12 cellular contexts compared by ENCODE assay signal in genomic region chr3:52023860-52024764, GRCh38. TPM values are rescaled to one million over a fixed set of nuclear protein-coding genes. Genes with fewer than 3 reads are reported as not detected.
A peak's percentile ranks its signal among the peaks of the same experiment; 100 is the strongest.
DNase-seq lines count a peak whose midpoint lies in the region; ATAC-seq, FAIRE-seq and TF ChIP-seq lines count a peak whose summit lies in the region.
"Had no signal": no experiment of that assay in that cellular context is flagged by ENCODE, and none has a peak within 500 bp of the region (broad histone marks: within the 10 kb centered on the region; RNA-seq: fewer than 3 reads in every experiment).

No MANE protein-coding gene starts in this region.

- no peaks in the 10 kb centered on the region for H3K9me1 ChIP-seq in endothelial cell of umbilical vein (replicated peaks; ENCODE audit: control insufficient read depth, extremely low read depth, insufficient read depth, low read length)

- H3K4me1 ChIP-seq in BLaER1 (peaks cover 96% of the 10 kb centered on the region), endothelial cell of umbilical vein (ENCODE audit: control insufficient read depth, extremely low read depth, insufficient read depth, low read length) (peaks cover 3% of the 10 kb centered on the region), mesendoderm (ENCODE audit: control insufficient read depth, low read depth, low read length) (no peaks in the 10 kb centered on the region)

- peak overlapping the region; percentile 60 for H2AFZ ChIP-seq in endothelial cell of umbilical vein (ENCODE audit: low read depth, low read length)

- no peak overlapping the region for H2AK5ac ChIP-seq in mesendoderm (ENCODE audit: low read length)

- no TSS peak for BruUV-seq in endothelial cell of umbilical vein (replicated peaks; lab: Mats Ljungman, UMichigan)

- no peak overlapping the region for H2BK15ac ChIP-seq in mesendoderm (replicated peaks; ENCODE audit: low read depth)

- H2BK5ac ChIP-seq in mesendoderm (ENCODE audit: low read length) = no peak overlapping the region

- H3K4ac ChIP-seq in mesendoderm (ENCODE audit: low read depth, low read length) = no peak overlapping the region

- intact Hi-C loops in endothelial cell of umbilical vein (cut with micrococcal nuclease) = no loop called here

- dilution Hi-C loops in endothelial cell of umbilical vein (cut with MboI; ENCODE audit: extremely low pct_ligation_motif_present, low sequenced_read_pairs) = no loop called here

- H3K79me1 ChIP-seq in mesendoderm (ENCODE audit: low read length) = no peaks in the 10 kb centered on the region

- DNase-seq in GM19240 (ENCODE audit: insufficient read length, low spot score) (peak; percentile 55), endothelial cell of umbilical vein (ENCODE audit: low read depth, low spot score) (no peak), SW480 (ENCODE audit: low spot score) (no peak), mesendoderm (no peak)
- no peak for DNase-seq in effector CD4-positive, alpha-beta T cell
- DNase-seq: activated naive CD4-positive, alpha-beta T cell treated with anti-CD3 and anti-CD28 coated beads, Interleukin-2, amount 50 U/mL, for 16 hours; NCI-H226; stimulated activated naive CD8-positive, alpha-beta T cell treated with anti-CD3 and anti-CD28 coated beads, Interleukin-15, amount 100 ng/mL, for 72 hours had no signal

- whole genome bisulfite sequencing in mesendoderm (ENCODE audit: extremely low coverage, insufficient coverage, low lambda C conversion rate) = no CpG with 5 or more reads among the region's 8 CpGs

- H3K4me3 ChIP-seq in BLaER1 (peak overlapping the region; percentile 42; the same call in 1 of the 2 replicates), endothelial cell of umbilical vein (replicated peaks in 1 of 3; ENCODE audit: insufficient read depth in 1 of 3, low read depth in 1 of 3, low read length in 3 of 3) (no peak overlapping the region), mesendoderm (ENCODE audit: low read length) (no peak overlapping the region)

- H3K27me3 ChIP-seq in BLaER1 = no peaks in the 10 kb centered on the region
- H3K27me3 ChIP-seq in endothelial cell of umbilical vein (ENCODE audit: control insufficient read depth in 2 of 2, insufficient read depth in 2 of 2, low read length in 2 of 2) = no peaks in the 10 kb centered on the region
- no peaks in the 10 kb centered on the region for H3K27me3 ChIP-seq in mesendoderm (ENCODE audit: insufficient read depth, low read length, poor library complexity)

- no peak for TF ChIP-seq CTCF in endothelial cell of umbilical vein (IDR thresholded peaks at IDR 0.05; ENCODE audit: extremely low read depth in 1 of 2, insufficient read depth in 1 of 2, low read depth in 1 of 2, low read length in 2 of 2)

- H3K79me2 ChIP-seq in endothelial cell of umbilical vein (ENCODE audit: control insufficient read depth, insufficient read depth, low read length) = no peaks in the 10 kb centered on the region
- no peaks in the 10 kb centered on the region for H3K79me2 ChIP-seq in mesendoderm (ENCODE audit: control insufficient read depth, insufficient read depth, low read length)

- H3K23ac ChIP-seq in mesendoderm (ENCODE audit: low read length) = no peak overlapping the region

- peak overlapping the region; percentile 66 for H3K9ac ChIP-seq in BLaER1
- no peak overlapping the region for H3K9ac ChIP-seq in endothelial cell of umbilical vein (replicated peaks; ENCODE audit: extremely low read depth, insufficient read depth, low read length)
- H3K9ac ChIP-seq in mesendoderm (ENCODE audit: low read length) = no peak overlapping the region

- H3K36me3 ChIP-seq in BLaER1 (no peaks in the 10 kb centered on the region), endothelial cell of umbilical vein (ENCODE audit: control insufficient read depth in 2 of 2, extremely low read depth in 1 of 2, insufficient read depth in 2 of 2, low read length in 2 of 2) (no peaks in the 10 kb centered on the region), mesendoderm (ENCODE audit: control insufficient read depth, insufficient read depth, low read length) (no peaks in the 10 kb centered on the region)

- no peak overlapping the region for H3K56ac ChIP-seq in mesendoderm (ENCODE audit: low read length)

- H3K9me3 ChIP-seq in BLaER1 (no peaks in the 10 kb centered on the region), endothelial cell of umbilical vein (replicated peaks; ENCODE audit: control insufficient read depth, insufficient read depth, low read length) (no peaks in the 10 kb centered on the region)

- FAIRE-seq in endothelial cell of umbilical vein (lab: Jason Lieb, UNC) = no peak

- no peak overlapping the region for H4K5ac ChIP-seq in mesendoderm (ENCODE audit: low read length)

- ATAC-seq in HG03196 (IDR thresholded peaks at IDR 0.05; ENCODE audit: unreplicated experiment) = peak; percentile 66
- ATAC-seq in HG03439 (IDR thresholded peaks at IDR 0.05; ENCODE audit: unreplicated experiment) = no peak
- ATAC-seq: stimulated activated naive CD8-positive, alpha-beta T cell treated with anti-CD3 and anti-CD28 coated beads, Interleukin-15, amount 100 ng/mL, for 72 hours had no signal

- POLR2A ChIA-PET in endothelial cell of umbilical vein (lab: Charles Lee) = no interaction called here

- H3K27ac ChIP-seq in BLaER1 = peak overlapping the region; percentile 96
- no peak overlapping the region for H3K27ac ChIP-seq in endothelial cell of umbilical vein (ENCODE audit: insufficient read depth, low read depth, low read length)
- H3K27ac ChIP-seq in mesendoderm (ENCODE audit: low read depth, low read length) = no peak overlapping the region
- H3K27ac ChIP-seq: C4-2B had no signal

- CTCF ChIA-PET in endothelial cell of umbilical vein (lab: Charles Lee) = no interaction called here

- H2BK120ac ChIP-seq in mesendoderm (ENCODE audit: low read depth, low read length) = no peak overlapping the region

- no peak for TF ChIP-seq POLR2A in endothelial cell of umbilical vein (IDR thresholded peaks at IDR 0.05; ENCODE audit: low read depth, low read length)

- H4K8ac ChIP-seq in mesendoderm (ENCODE audit: low read depth, low read length) = no peak overlapping the region

- H3K4me2 ChIP-seq in BLaER1 (peak overlapping the region; percentile 93), endothelial cell of umbilical vein (ENCODE audit: insufficient read depth, low read length) (no peak overlapping the region), mesendoderm (ENCODE audit: low read length) (no peak overlapping the region)

- no peak overlapping the region for H3K18ac ChIP-seq in mesendoderm (ENCODE audit: low read length)

- H4K20me1 ChIP-seq in BLaER1 (no peaks in the 10 kb centered on the region), endothelial cell of umbilical vein (replicated peaks; ENCODE audit: control insufficient read depth, extremely low read depth, insufficient read depth, low read length) (no peaks in the 10 kb centered on the region)

RNA-seq across cellular contexts. Expression of gene RPL29, which starts 28.4 kb away (rescaled TPM):
- total RNA-seq in endothelial cell of umbilical vein = 1,127 and 1,236 TPM in 2 replicates
- polyA plus RNA-seq in endothelial cell of umbilical vein = 2,177 and 2,233 TPM in 2 replicates
- 2,878 and 3,285 TPM in 2 replicates for polyA plus RNA-seq in endothelial cell of umbilical vein (2011; cell fraction: cytosol; rRNA removed)
- 757 and 761 TPM in 2 replicates for polyA plus RNA-seq in endothelial cell of umbilical vein (2011; cell fraction: nucleus; rRNA removed)
- 1,767 and 2,009 TPM in 2 replicates for polyA plus RNA-seq in endothelial cell of umbilical vein (2012)
- 662 and 669 TPM in 2 replicates for polyA minus RNA-seq in endothelial cell of umbilical vein
- polyA minus RNA-seq in endothelial cell of umbilical vein (2011; cell fraction: cytosol; rRNA and poly(A)+ RNA removed) = 1,316 TPM
- polyA minus RNA-seq in endothelial cell of umbilical vein (2011; cell fraction: nucleus; rRNA and poly(A)+ RNA removed) = 163 and 166 TPM in 2 replicates
- polyA plus RNA-seq in mesendoderm (2013, experiment 1 of 2) = 2,106 TPM
- polyA plus RNA-seq in mesendoderm (2013, experiment 2 of 2) = 2,168 TPM

RNA-seq across cellular contexts. Expression of gene DUSP7, which starts 32.3 kb away (rescaled TPM):
- 29.2 and 30.5 TPM in 2 replicates for total RNA-seq in endothelial cell of umbilical vein
- 37.7 and 38.7 TPM in 2 replicates for polyA plus RNA-seq in endothelial cell of umbilical vein
- 26.7 and 27.3 TPM in 2 replicates for polyA plus RNA-seq in endothelial cell of umbilical vein (2011; cell fraction: cytosol; rRNA removed)
- 14.0 and 15.4 TPM in 2 replicates for polyA plus RNA-seq in endothelial cell of umbilical vein (2011; cell fraction: nucleus; rRNA removed)
- polyA plus RNA-seq in endothelial cell of umbilical vein (2012) = 13.1 and 13.8 TPM in 2 replicates
- 39.9 and 48.0 TPM in 2 replicates for polyA minus RNA-seq in endothelial cell of umbilical vein
- polyA minus RNA-seq in endothelial cell of umbilical vein (2011; cell fraction: cytosol; rRNA and poly(A)+ RNA removed) = 33.2 TPM
- 15.0 and 20.0 TPM in 2 replicates for polyA minus RNA-seq in endothelial cell of umbilical vein (2011; cell fraction: nucleus; rRNA and poly(A)+ RNA removed)
- polyA plus RNA-seq in mesendoderm (2013, experiment 1 of 2) = 13.1 TPM
- polyA plus RNA-seq in mesendoderm (2013, experiment 2 of 2) = 13.9 TPM

RNA-seq across cellular contexts. Expression of gene ACY1, which starts 40.8 kb away (rescaled TPM):
- total RNA-seq in endothelial cell of umbilical vein = 12.3 and 13.4 TPM in 2 replicates
- polyA plus RNA-seq in endothelial cell of umbilical vein = 32.9 and 41.2 TPM in 2 replicates
- polyA plus RNA-seq in endothelial cell of umbilical vein (2011; cell fraction: cytosol; rRNA removed) = 19.2 and 21.5 TPM in 2 replicates
- polyA plus RNA-seq in endothelial cell of umbilical vein (2011; cell fraction: nucleus; rRNA removed) = 26.2 and 28.1 TPM in 2 replicates
- polyA plus RNA-seq in endothelial cell of umbilical vein (2012) = 14.0 and 23.9 TPM in 2 replicates
- polyA minus RNA-seq in endothelial cell of umbilical vein = 14.8 and 40.9 TPM in 2 replicates
- polyA minus RNA-seq in endothelial cell of umbilical vein (2011; cell fraction: cytosol; rRNA and poly(A)+ RNA removed) = 32.8 TPM
- polyA minus RNA-seq in endothelial cell of umbilical vein (2011; cell fraction: nucleus; rRNA and poly(A)+ RNA removed) = 7.0 and 7.5 TPM in 2 replicates
- polyA plus RNA-seq in mesendoderm (2013, experiment 1 of 2) = 28.2 TPM
- polyA plus RNA-seq in mesendoderm (2013, experiment 2 of 2) = 25.1 TPM

RNA-seq across cellular contexts. Expression of gene ABHD14A, which starts 49.2 kb away (rescaled TPM):
- total RNA-seq in endothelial cell of umbilical vein = 6.6 and 8.2 TPM in 2 replicates
- 23.7 and 30.6 TPM in 2 replicates for polyA plus RNA-seq in endothelial cell of umbilical vein
- polyA plus RNA-seq in endothelial cell of umbilical vein (2011; cell fraction: cytosol; rRNA removed) = 15.3 and 19.4 TPM in 2 replicates
- 5.9 and 6.3 TPM in 2 replicates for polyA plus RNA-seq in endothelial cell of umbilical vein (2011; cell fraction: nucleus; rRNA removed)
- polyA plus RNA-seq in endothelial cell of umbilical vein (2012) = 7.2 and 7.6 TPM in 2 replicates
- polyA minus RNA-seq in endothelial cell of umbilical vein = 7.7 and 7.9 TPM in 2 replicates
- polyA minus RNA-seq in endothelial cell of umbilical vein (2011; cell fraction: cytosol; rRNA and poly(A)+ RNA removed) = 16.3 TPM
- 1.5 TPM in 1 of 2 replicates, not detected in the other for polyA minus RNA-seq in endothelial cell of umbilical vein (2011; cell fraction: nucleus; rRNA and poly(A)+ RNA removed)
- polyA plus RNA-seq in mesendoderm (2013, experiment 1 of 2) = 2.6 TPM
- polyA plus RNA-seq in mesendoderm (2013, experiment 2 of 2) = 2.4 TPM

RNA-seq across cellular contexts. Expression of gene ABHD14B, which starts 50.3 kb away (rescaled TPM):
- 15.8 and 20.5 TPM in 2 replicates for total RNA-seq in endothelial cell of umbilical vein
- polyA plus RNA-seq in endothelial cell of umbilical vein = 50.3 and 54.3 TPM in 2 replicates
- polyA plus RNA-seq in endothelial cell of umbilical vein (2011; cell fraction: cytosol; rRNA removed) = 27.3 and 28.0 TPM in 2 replicates
- 17.2 TPM in 2 replicates for polyA plus RNA-seq in endothelial cell of umbilical vein (2011; cell fraction: nucleus; rRNA removed)
- polyA plus RNA-seq in endothelial cell of umbilical vein (2012) = 25.0 and 34.4 TPM in 2 replicates
- polyA minus RNA-seq in endothelial cell of umbilical vein = 33.9 and 36.6 TPM in 2 replicates
- 31.9 TPM for polyA minus RNA-seq in endothelial cell of umbilical vein (2011; cell fraction: cytosol; rRNA and poly(A)+ RNA removed)
- 5.6 and 8.2 TPM in 2 replicates for polyA minus RNA-seq in endothelial cell of umbilical vein (2011; cell fraction: nucleus; rRNA and poly(A)+ RNA removed)
- polyA plus RNA-seq in mesendoderm (2013, experiment 1 of 2) = 2.8 TPM
- 2.6 TPM for polyA plus RNA-seq in mesendoderm (2013, experiment 2 of 2)
